In the genomic region with DNA sequence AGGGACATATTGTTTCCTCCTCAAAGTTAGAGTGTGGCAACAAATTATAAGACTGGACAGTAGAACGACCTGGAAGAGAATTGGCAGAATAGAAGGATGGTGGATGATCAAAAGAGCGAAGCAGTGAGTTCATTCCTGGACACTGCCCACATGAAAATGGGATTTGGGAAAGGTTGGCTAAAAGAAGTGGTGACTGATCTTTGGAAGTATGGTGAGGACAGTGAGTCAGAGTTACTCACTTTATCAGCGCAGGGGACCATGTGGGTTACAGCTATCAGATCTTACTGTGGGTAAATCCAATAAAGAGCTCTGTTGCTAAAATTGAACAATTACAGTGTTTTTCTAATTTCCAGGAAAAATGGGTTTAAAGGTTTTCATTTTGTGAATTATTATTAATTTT, we compare ENCODE assay signal across 1 cellular context.
TF ChIP-seq lines count a peak whose summit lies in the region.

No MANE protein-coding gene starts in this region.

TF ChIP-seq in IMR-90, 13 proteins besides CTCF, POLR2A, EP300 and RAD21:
- 0 out of 2 replicates have a peak, but pooled peaks have one; percentile 17 for TF ChIP-seq CEBPB (IDR thresholded peaks at IDR 0.05; ENCODE audit: low read depth, low read length)
- no peak for TF ChIP-seq MAFK (IDR thresholded peaks at IDR 0.05; ENCODE audit: low read depth, low read length)
- TF ChIP-seq, protein P1, sequence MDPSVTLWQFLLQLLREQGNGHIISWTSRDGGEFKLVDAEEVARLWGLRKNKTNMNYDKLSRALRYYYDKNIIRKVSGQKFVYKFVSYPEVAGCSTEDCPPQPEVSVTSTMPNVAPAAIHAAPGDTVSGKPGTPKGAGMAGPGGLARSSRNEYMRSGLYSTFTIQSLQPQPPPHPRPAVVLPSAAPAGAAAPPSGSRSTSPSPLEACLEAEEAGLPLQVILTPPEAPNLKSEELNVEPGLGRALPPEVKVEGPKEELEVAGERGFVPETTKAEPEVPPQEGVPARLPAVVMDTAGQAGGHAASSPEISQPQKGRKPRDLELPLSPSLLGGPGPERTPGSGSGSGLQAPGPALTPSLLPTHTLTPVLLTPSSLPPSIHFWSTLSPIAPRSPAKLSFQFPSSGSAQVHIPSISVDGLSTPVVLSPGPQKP (IDR thresholded peaks at IDR 0.05; ENCODE audit: borderline replicate concordance, low read depth, low read length): no peak
- TF ChIP-seq RCOR1 (IDR thresholded peaks at IDR 0.05; ENCODE audit: insufficient replicate concordance, low read length): no peak
- no peak for TF ChIP-seq MAZ (IDR thresholded peaks at IDR 0.05; ENCODE audit: borderline replicate concordance, low read depth, low read length)
- no peak for TF ChIP-seq NFE2L2 (IDR thresholded peaks at IDR 0.05; ENCODE audit: low read depth, low read length)
- no peak for TF ChIP-seq BHLHE40 (IDR thresholded peaks at IDR 0.05; ENCODE audit: low read depth, low read length)
- no peak for TF ChIP-seq CHD1 (IDR thresholded peaks at IDR 0.05; ENCODE audit: low read depth, low read length)
- TF ChIP-seq RFX5 (IDR thresholded peaks at IDR 0.05; ENCODE audit: low read depth, low read length): no peak
- TF ChIP-seq, protein P2, sequence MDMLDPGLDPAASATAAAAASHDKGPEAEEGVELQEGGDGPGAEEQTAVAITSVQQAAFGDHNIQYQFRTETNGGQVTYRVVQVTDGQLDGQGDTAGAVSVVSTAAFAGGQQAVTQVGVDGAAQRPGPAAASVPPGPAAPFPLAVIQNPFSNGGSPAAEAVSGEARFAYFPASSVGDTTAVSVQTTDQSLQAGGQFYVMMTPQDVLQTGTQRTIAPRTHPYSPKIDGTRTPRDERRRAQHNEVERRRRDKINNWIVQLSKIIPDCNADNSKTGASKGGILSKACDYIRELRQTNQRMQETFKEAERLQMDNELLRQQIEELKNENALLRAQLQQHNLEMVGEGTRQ (IDR thresholded peaks at IDR 0.05; ENCODE audit: low read depth, low read length): no peak
- no peak for TF ChIP-seq SMC3 (IDR thresholded peaks at IDR 0.05; ENCODE audit: low read depth, low read length)
- TF ChIP-seq FOS (IDR thresholded peaks at IDR 0.05; ENCODE audit: low read depth, low read length): peak; percentile 79
- 0 out of 2 replicates have a peak, but pooled peaks have one; percentile 20 for TF ChIP-seq MXI1 (IDR thresholded peaks at IDR 0.05; ENCODE audit: borderline replicate concordance, low read depth, low read length)
